7 cellular contexts compared by ENCODE assay signal in genomic region chr6:7086488-7086887, GRCh38. TPM values are rescaled to one million over a fixed set of nuclear protein-coding genes. Genes with fewer than 3 reads are reported as not detected.
DNase-seq lines count a peak whose midpoint lies in the region; ATAC-seq, FAIRE-seq and TF ChIP-seq lines count a peak whose summit lies in the region.

No MANE protein-coding gene starts in this region.

- 78 to 79% methylated on average over 9 of the region's 9 CpGs for WGBS in pancreas, 2 donors

- no peaks in the 10 kb centered on the region for H3K27me3 Mint-ChIP-seq in T-cell
- H3K27me3 Mint-ChIP-seq in effector memory CD8-positive, alpha-beta T cell, result no peaks in the 10 kb centered on the region

- peak; percentile 70 for ATAC-seq in GM18868 (IDR thresholded peaks at IDR 0.05; ENCODE audit: unreplicated experiment)
- ATAC-seq in HG02981 (IDR thresholded peaks at IDR 0.05; ENCODE audit: unreplicated experiment), result peak; percentile 53
- ATAC-seq in T-cell (replicated peaks in 1 of 4), result peak; percentile 61 to 80 (median 64)
- ATAC-seq in effector memory CD8-positive, alpha-beta T cell (replicated peaks), result peak; percentile 67
- ATAC-seq in pancreas, result peak in 3 of 4 donors; percentile 42 to 77 (median 69)

- H3K4me1 ChIP-seq in pancreas, result peaks cover 0 to 6% (median 0%) of the 10 kb centered on the region in 3 donors

- no peak overlapping the region for H3K27ac ChIP-seq in pancreas

- H3K27me3 ChIP-seq in pancreas, result no peaks in the 10 kb centered on the region

- no peaks in the 10 kb centered on the region for H3K36me3 Mint-ChIP-seq in T-cell
- peaks cover 5% of the 10 kb centered on the region for H3K36me3 Mint-ChIP-seq in effector memory CD8-positive, alpha-beta T cell (ENCODE audit: insufficient read depth)

- FAIRE-seq in pancreas (lab: Jason Lieb, UNC), result no peak

- DNase-seq in T-cell (peak in 22 of 34 experiments; percentile 4 to 36 (median 16)), pancreas (no peak), NCI-H1417 treated with DMSO at 0.1 percent for 48 hours (lab: John Stamatoyannopoulos, UW) (no peak), epidermal melanocyte (ENCODE audit: insufficient read length, low spot score) (no peak)
- DNase-seq in effector memory CD8-positive, alpha-beta T cell, result peak in 1 of 3 experiments; percentile 10

- H3K9me3 Mint-ChIP-seq in T-cell, result no peaks in the 10 kb centered on the region
- no peaks in the 10 kb centered on the region for H3K9me3 Mint-ChIP-seq in effector memory CD8-positive, alpha-beta T cell

- no peak for TF ChIP-seq CTCF in pancreas (IDR thresholded peaks at IDR 0.05)

- H3K27ac Mint-ChIP-seq in T-cell, result peak overlapping the region; percentile 80 to 96
- H3K27ac Mint-ChIP-seq in effector memory CD8-positive, alpha-beta T cell, result peak overlapping the region; percentile 90 to 92

- peak overlapping the region; percentile 74 to 82 (median 80) for H3K4me3 Mint-ChIP-seq in T-cell
- peak overlapping the region; percentile 82 to 90 for H3K4me3 Mint-ChIP-seq in effector memory CD8-positive, alpha-beta T cell

- POLR2A ChIA-PET in T-cell (lab: Charles Lee), result interaction anchor here (0.6 to 1.2 kb wide), 5 partner anchors 9 to 30 kb away, joined by 3 to 6 read pairs (median 5); no protein-coding TSS in a partner anchor

- peaks cover 31 to 41% (median 36%) of the 10 kb centered on the region in 3 donors for H3K4me1 Mint-ChIP-seq in T-cell
- H3K4me1 Mint-ChIP-seq in effector memory CD8-positive, alpha-beta T cell (ENCODE audit: low read depth in 2 of 2), result peaks cover 20 to 25% of the 10 kb centered on the region in 2 donors

- no peaks in the 10 kb centered on the region for H3K36me3 ChIP-seq in pancreas

- intact Hi-C loops in pancreas (cut with DNase I), result no loop called here

- H3K9me3 ChIP-seq in pancreas, result no peaks in the 10 kb centered on the region

- peak overlapping the region in 1 of 4 donors; percentile 17 for H3K4me3 ChIP-seq in pancreas

- CTCF ChIA-PET in T-cell (lab: Charles Lee), result interaction anchor here (0.6 to 1.7 kb wide), 14 partner anchors 8 to 327 kb away, joined by 3 to 7 read pairs (median 4); partner anchors contain the start of gene RREB1 (in 1 of the 2)

RNA-seq across cellular contexts. Expression of gene RREB1, which starts 21.3 kb away (rescaled TPM):
- 10 to 100 TPM; 38.1 to 50.1 (median 39.6) TPM for total RNA-seq in T-cell
- 10 to 100 TPM; 22.7 to 45.3 (median 30.5) TPM for total RNA-seq in pancreas
- polyA plus RNA-seq in pancreas, result 10 to 100 TPM in 1 of 2 donors, 1 to 10 TPM in 1; 8.9 to 12.4 TPM

Comparison
In these comparisons a context has a peak if more than half of its experiments do, and no peak if none do; other contexts are left out.
1. DNase-seq: peak in T-cell (22 of 34); none in pancreas (0 of 6), NCI-H1417 treated with DMSO at 0.1 percent for 48 hours (single experiment) and epidermal melanocyte (single experiment).
2. Peak in every context shown above with its lines, with median percentiles within 50 percentile points of each other: ATAC-seq.